ENCODE assay signal across 14 cellular contexts in the genomic region with DNA sequence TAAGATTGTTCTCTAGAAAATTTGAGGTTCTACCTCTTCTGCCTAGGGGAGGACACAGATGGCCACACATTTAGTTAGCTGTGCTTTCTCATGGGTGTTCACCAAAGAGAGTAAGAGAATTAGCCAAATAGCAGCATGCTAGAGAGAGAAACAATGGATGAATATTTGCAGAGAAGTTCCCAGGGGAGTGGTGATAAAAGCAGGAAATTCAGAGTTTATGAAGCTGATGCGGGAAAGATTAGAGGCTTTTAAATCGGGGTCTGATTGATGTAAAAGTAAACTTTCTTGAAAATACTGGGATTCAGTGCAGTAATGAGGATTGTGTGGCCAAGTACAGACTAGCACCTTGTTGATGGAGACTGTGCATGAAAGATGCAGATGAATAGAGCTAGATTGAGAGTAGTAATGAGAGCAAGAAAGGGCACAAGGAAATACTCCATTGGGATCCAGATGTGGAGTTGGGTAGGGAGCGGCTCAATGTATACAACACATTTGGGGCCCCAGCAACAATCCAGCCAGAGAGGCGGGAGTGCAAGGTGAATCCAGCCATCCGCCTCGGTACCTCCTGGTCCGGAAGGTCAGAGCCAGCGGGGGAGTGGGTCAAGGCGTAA. TPM values are rescaled to one million over a fixed set of nuclear protein-coding genes. Genes with fewer than 3 reads are reported as not detected.
DNase-seq lines count a peak whose midpoint lies in the region; ATAC-seq and TF ChIP-seq lines count a peak whose summit lies in the region.
"Had no signal": no experiment of that assay in that cellular context is flagged by ENCODE, and none has a peak within 500 bp of the region (broad histone marks: within the 10 kb centered on the region; RNA-seq: fewer than 3 reads in every experiment).

No MANE protein-coding gene starts in this region.

- no peak overlapping the region for H3K9ac ChIP-seq in HUES64 (ENCODE audit: low read depth, low read length)
- H3K9ac ChIP-seq: KMS-11 had no signal

- DNase-seq in chondrocyte (ENCODE audit: low spot score), result no peak
- DNase-seq in natural killer cell treated with Interleukin-12 subunit alpha and Interleukin-12 subunit beta and Interleukin-15 and Interleukin-18, amount 100 ng/mL, for 72 hours (ENCODE audit: low spot score), result no peak
- no peak for DNase-seq in RPMI8226
- DNase-seq in cerebellar nuclear complex (lab: John Stamatoyannopoulos, UW), result no peak
- no peak for DNase-seq in stimulated activated CD4-positive, alpha-beta T cell treated with anti-CD3 and anti-CD28 coated beads, Interleukin-12 subunit alpha, Interleukin-12 subunit beta, amount 100 ng/mL, for 4 hours
- DNase-seq: activated effector memory CD4-positive, alpha-beta T cell treated with anti-CD3 and anti-CD28 coated beads, Interleukin-2, amount 50 U/mL, for 16 hours; DMS79 treated with DMSO at 0.1 percent for 48 hours; effector CD8-positive, alpha-beta T cell; islet precursor cell; NCI-H526 treated with DMSO at 0.1 percent for 48 hours had no signal

- H3K27ac Mint-ChIP-seq in chondrocyte (ENCODE audit: unreplicated experiment), result no peak overlapping the region
- H3K27ac Mint-ChIP-seq in natural killer cell treated with Interleukin-12 subunit alpha and Interleukin-12 subunit beta and Interleukin-15 and Interleukin-18, amount 100 ng/mL, for 72 hours, result no peak overlapping the region

- no peaks in the 10 kb centered on the region for H3K9me3 Mint-ChIP-seq in chondrocyte (ENCODE audit: low read depth)
- no peaks in the 10 kb centered on the region for H3K9me3 Mint-ChIP-seq in natural killer cell treated with Interleukin-12 subunit alpha and Interleukin-12 subunit beta and Interleukin-15 and Interleukin-18, amount 100 ng/mL, for 72 hours

- peaks cover 56% of the 10 kb centered on the region for H3K27me3 Mint-ChIP-seq in chondrocyte (ENCODE audit: low read depth)
- peaks cover 35 to 44% of the 10 kb centered on the region in 2 donors for H3K27me3 Mint-ChIP-seq in natural killer cell treated with Interleukin-12 subunit alpha and Interleukin-12 subunit beta and Interleukin-15 and Interleukin-18, amount 100 ng/mL, for 72 hours

- WGBS in HUES64, result under 1% methylated on average over 9 of the region's 9 CpGs

- peaks cover 3% of the 10 kb centered on the region; the same call in 1 of the 2 replicates for H3K9me3 ChIP-seq in HUES64 (ENCODE audit: insufficient read depth, low read depth, low read length)

- no peak overlapping the region for H3K27ac ChIP-seq in HUES64 (ENCODE audit: low read depth, low read length)
- H3K27ac ChIP-seq: KMS-11 had no signal

- no peak for ATAC-seq in natural killer cell treated with Interleukin-12 subunit alpha and Interleukin-12 subunit beta and Interleukin-15 and Interleukin-18, amount 100 ng/mL, for 72 hours
- ATAC-seq in HG03045 (IDR thresholded peaks at IDR 0.05; ENCODE audit: unreplicated experiment), result no peak

- H3K36me3 Mint-ChIP-seq in chondrocyte (ENCODE audit: low read depth), result peaks cover 6% of the 10 kb centered on the region
- H3K36me3 Mint-ChIP-seq in natural killer cell treated with Interleukin-12 subunit alpha and Interleukin-12 subunit beta and Interleukin-15 and Interleukin-18, amount 100 ng/mL, for 72 hours, result peaks cover 6% of the 10 kb centered on the region

- H3K27me3 ChIP-seq in HUES64 (ENCODE audit: insufficient read depth, low read length), result peaks cover 100% of the 10 kb centered on the region

- TF ChIP-seq CTCF in chondrocyte (IDR thresholded peaks at IDR 0.05), result no peak

- H3K4me1 ChIP-seq in HUES64 (ENCODE audit: insufficient read depth, low read length), result peaks cover 12% of the 10 kb centered on the region

- H3K4me3 ChIP-seq in GM08714 (ENCODE audit: low read length) (peak overlapping the region; percentile 47; the same call in 1 of the 2 replicates), HUES64 (ENCODE audit: low read length) (peak overlapping the region; percentile 59)

- peaks cover 22% of the 10 kb centered on the region for H3K4me1 Mint-ChIP-seq in chondrocyte (ENCODE audit: low read depth)
- peaks cover 15 to 26% of the 10 kb centered on the region in 2 donors for H3K4me1 Mint-ChIP-seq in natural killer cell treated with Interleukin-12 subunit alpha and Interleukin-12 subunit beta and Interleukin-15 and Interleukin-18, amount 100 ng/mL, for 72 hours (ENCODE audit: low read depth in 2 of 2)

- peak overlapping the region; percentile 46 for H3K4me3 Mint-ChIP-seq in chondrocyte (ENCODE audit: unreplicated experiment)
- H3K4me3 Mint-ChIP-seq in natural killer cell treated with Interleukin-12 subunit alpha and Interleukin-12 subunit beta and Interleukin-15 and Interleukin-18, amount 100 ng/mL, for 72 hours, result peak overlapping the region; percentile 41

- no peaks in the 10 kb centered on the region for H3K36me3 ChIP-seq in HUES64 (ENCODE audit: insufficient read depth, low read length)

RNA-seq across cellular contexts. Expression of a gene that starts 8.8 kb away (rescaled TPM):
- polyA plus RNA-seq in HUES64 (2013, experiment 1 of 2), result not detected
- polyA plus RNA-seq in HUES64 (2013, experiment 2 of 2), result not detected
- not detected in 3 replicates for total RNA-seq in chondrocyte
- 1 to 10 TPM in 1 of 2 donors, under 1 TPM in 1; 0.73 to 1.0 TPM for total RNA-seq in natural killer cell treated with Interleukin-12 subunit alpha and Interleukin-12 subunit beta and Interleukin-15 and Interleukin-18, amount 100 ng/mL, for 72 hours

RNA-seq across cellular contexts. Expression of a gene that starts 34.1 kb away (rescaled TPM):
- 61.9 TPM for polyA plus RNA-seq in HUES64 (2013, experiment 1 of 2)
- 61.7 TPM for polyA plus RNA-seq in HUES64 (2013, experiment 2 of 2)
- 111 to 120 TPM (median 117 TPM) in 3 replicates for total RNA-seq in chondrocyte
- 100 to 1,000 TPM; 120 to 160 TPM for total RNA-seq in natural killer cell treated with Interleukin-12 subunit alpha and Interleukin-12 subunit beta and Interleukin-15 and Interleukin-18, amount 100 ng/mL, for 72 hours
